ENCODE assay signal across 21 cellular contexts in the genomic region with DNA sequence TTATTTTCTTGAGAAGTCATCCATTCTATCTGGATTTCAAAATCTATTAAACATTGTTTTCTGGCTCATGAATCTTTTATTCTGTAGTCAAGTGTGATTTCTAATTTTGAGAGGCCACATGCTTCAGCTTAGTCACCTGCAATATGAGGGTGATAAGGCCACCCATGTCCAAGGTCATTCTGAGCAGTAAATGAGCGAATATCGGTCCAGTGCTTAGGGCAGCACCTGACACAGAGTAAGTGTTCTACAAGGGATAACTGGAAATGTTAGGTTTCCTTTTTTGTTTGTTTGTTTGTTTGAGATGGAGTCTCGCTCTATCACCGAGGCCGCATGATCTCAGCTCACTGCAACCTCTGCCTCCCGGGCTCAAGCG. TPM values are rescaled to one million over a fixed set of nuclear protein-coding genes. Genes with fewer than 3 reads are reported as not detected.
A peak's percentile ranks its signal among the peaks of the same experiment; 100 is the strongest.
DNase-seq lines count a peak whose midpoint lies in the region; ATAC-seq, FAIRE-seq and TF ChIP-seq lines count a peak whose summit lies in the region.
"Had no signal": no experiment of that assay in that cellular context is flagged by ENCODE, and none has a peak within 500 bp of the region (broad histone marks: within the 10 kb centered on the region; RNA-seq: fewer than 3 reads in every experiment).

No MANE protein-coding gene starts in this region.

- peaks cover 51% of the 10 kb centered on the region for H4K20me1 ChIP-seq in smooth muscle cell (ENCODE audit: low read depth)

- H3K4me3 ChIP-seq in SJCRH30 = no peak overlapping the region
- no peak overlapping the region for H3K4me3 ChIP-seq in smooth muscle cell

- no peaks in the 10 kb centered on the region for H3K27me3 ChIP-seq in SJCRH30
- H3K27me3 ChIP-seq in smooth muscle cell (ENCODE audit: low read depth) = no peaks in the 10 kb centered on the region

- H3K4me2 ChIP-seq in smooth muscle cell = no peak overlapping the region

- peak overlapping the region; percentile 22 for H3K4me3 Mint-ChIP-seq in activated naive CD8-positive, alpha-beta T cell treated with anti-CD3 and anti-CD28 coated beads, Interleukin-2, amount 10 ng/mL, durations not matched to agents 7 days and 5 days
- no peak overlapping the region for H3K4me3 Mint-ChIP-seq in activated naive CD8-positive, alpha-beta T cell treated with anti-CD3 and anti-CD28 coated beads, Interleukin-2, amount 50 U/mL, for 24 hours
- H3K4me3 Mint-ChIP-seq in type B pancreatic cell = no peak overlapping the region
- H3K4me3 Mint-ChIP-seq: HFFc6 had no signal

- peaks cover 23% of the 10 kb centered on the region for H3K4me1 Mint-ChIP-seq in activated naive CD8-positive, alpha-beta T cell treated with anti-CD3 and anti-CD28 coated beads, Interleukin-2, amount 10 ng/mL, durations not matched to agents 7 days and 5 days
- H3K4me1 Mint-ChIP-seq in activated naive CD8-positive, alpha-beta T cell treated with anti-CD3 and anti-CD28 coated beads, Interleukin-2, amount 50 U/mL, for 24 hours = peaks cover 7% of the 10 kb centered on the region
- H3K4me1 Mint-ChIP-seq in type B pancreatic cell (ENCODE audit: unreplicated experiment) = peaks cover 11% of the 10 kb centered on the region

- H3K36me3 ChIP-seq in SJCRH30 = peaks cover 16% of the 10 kb centered on the region
- no peaks in the 10 kb centered on the region for H3K36me3 ChIP-seq in smooth muscle cell (ENCODE audit: low read depth)

- 98% methylated on average over 7 of the region's 7 CpGs for WGBS in smooth muscle cell (ENCODE audit: low lambda C conversion rate)

- TF ChIP-seq CTCF in type B pancreatic cell (conservative IDR thresholded peaks at IDR 0.05) (no peak), smooth muscle cell (IDR thresholded peaks at IDR 0.05; ENCODE audit: borderline replicate concordance, insufficient read depth, poor library complexity, severe bottlenecking) (no peak)

- H3K9me3 ChIP-seq in SJCRH30 (replicated peaks) (no peaks in the 10 kb centered on the region), smooth muscle cell (replicated peaks; ENCODE audit: low read depth) (no peaks in the 10 kb centered on the region)

- no peaks in the 10 kb centered on the region for H3K79me2 ChIP-seq in smooth muscle cell (ENCODE audit: low read depth)

- no peaks in the 10 kb centered on the region for H3F3A ChIP-seq in smooth muscle cell (ENCODE audit: low read depth)

- H3K9ac ChIP-seq in smooth muscle cell (ENCODE audit: low read depth) = no peak overlapping the region

- ATAC-seq in activated naive CD8-positive, alpha-beta T cell treated with anti-CD3 and anti-CD28 coated beads, Interleukin-2, amount 10 ng/mL, durations not matched to agents 7 days and 5 days (ENCODE audit: low read depth) = no peak
- ATAC-seq in activated naive CD8-positive, alpha-beta T cell treated with anti-CD3 and anti-CD28 coated beads, Interleukin-2, amount 50 U/mL, for 24 hours = no peak
- ATAC-seq in HG02870 (IDR thresholded peaks at IDR 0.05; ENCODE audit: unreplicated experiment) = no peak
- no peak for ATAC-seq in HG03521 (IDR thresholded peaks at IDR 0.05; ENCODE audit: unreplicated experiment)
- ATAC-seq: HepG2 had no signal

- H3K27ac ChIP-seq in SJCRH30 (peak overlapping the region; percentile 99), smooth muscle cell (ENCODE audit: low read depth) (no peak overlapping the region)
- H3K27ac ChIP-seq: C4-2B had no signal

- no peaks in the 10 kb centered on the region for H3K9me3 Mint-ChIP-seq in activated naive CD8-positive, alpha-beta T cell treated with anti-CD3 and anti-CD28 coated beads, Interleukin-2, amount 10 ng/mL, durations not matched to agents 7 days and 5 days
- no peaks in the 10 kb centered on the region for H3K9me3 Mint-ChIP-seq in activated naive CD8-positive, alpha-beta T cell treated with anti-CD3 and anti-CD28 coated beads, Interleukin-2, amount 50 U/mL, for 24 hours
- H3K9me3 Mint-ChIP-seq in type B pancreatic cell = no peaks in the 10 kb centered on the region
- H3K9me3 Mint-ChIP-seq: CD4-positive, alpha-beta memory T cell; HFFc6 had no signal

- POLR2A ChIA-PET in activated naive CD8-positive, alpha-beta T cell treated with anti-CD3 and anti-CD28 coated beads, Interleukin-2, amount 10 ng/mL, durations not matched to agents 7 days and 5 days (lab: Charles Lee) = no interaction called here

- H2AFZ ChIP-seq in smooth muscle cell (ENCODE audit: low read depth) = no peak overlapping the region

- H3K36me3 Mint-ChIP-seq in activated naive CD8-positive, alpha-beta T cell treated with anti-CD3 and anti-CD28 coated beads, Interleukin-2, amount 10 ng/mL, durations not matched to agents 7 days and 5 days = peaks cover 4% of the 10 kb centered on the region
- H3K36me3 Mint-ChIP-seq in activated naive CD8-positive, alpha-beta T cell treated with anti-CD3 and anti-CD28 coated beads, Interleukin-2, amount 50 U/mL, for 24 hours (ENCODE audit: low read depth) = peaks cover 10% of the 10 kb centered on the region
- peaks cover 18% of the 10 kb centered on the region for H3K36me3 Mint-ChIP-seq in type B pancreatic cell

- H3K4me1 ChIP-seq in SJCRH30 (peaks cover 26% of the 10 kb centered on the region), smooth muscle cell (ENCODE audit: low read depth) (no peaks in the 10 kb centered on the region)

- peak; percentile 58 for FAIRE-seq in islet of Langerhans (lab: Jason Lieb, UNC)
- FAIRE-seq: D721Med, G401.6, GM12892, H1, HepG2 had no signal

- no peak overlapping the region for H3K27ac Mint-ChIP-seq in activated naive CD8-positive, alpha-beta T cell treated with anti-CD3 and anti-CD28 coated beads, Interleukin-2, amount 10 ng/mL, durations not matched to agents 7 days and 5 days
- no peak overlapping the region for H3K27ac Mint-ChIP-seq in activated naive CD8-positive, alpha-beta T cell treated with anti-CD3 and anti-CD28 coated beads, Interleukin-2, amount 50 U/mL, for 24 hours
- H3K27ac Mint-ChIP-seq in type B pancreatic cell = peak overlapping the region; percentile 49
- H3K27ac Mint-ChIP-seq: HFFc6 had no signal

- no peaks in the 10 kb centered on the region for H3K27me3 Mint-ChIP-seq in activated naive CD8-positive, alpha-beta T cell treated with anti-CD3 and anti-CD28 coated beads, Interleukin-2, amount 10 ng/mL, durations not matched to agents 7 days and 5 days
- H3K27me3 Mint-ChIP-seq in activated naive CD8-positive, alpha-beta T cell treated with anti-CD3 and anti-CD28 coated beads, Interleukin-2, amount 50 U/mL, for 24 hours = no peaks in the 10 kb centered on the region
- no peaks in the 10 kb centered on the region for H3K27me3 Mint-ChIP-seq in type B pancreatic cell
- H3K27me3 Mint-ChIP-seq: CD4-positive, alpha-beta memory T cell had no signal

- DNase-seq in activated naive CD8-positive, alpha-beta T cell treated with anti-CD3 and anti-CD28 coated beads, Interleukin-2, amount 10 ng/mL, durations not matched to agents 7 days and 5 days = no peak
- DNase-seq in activated naive CD8-positive, alpha-beta T cell treated with anti-CD3 and anti-CD28 coated beads, Interleukin-2, amount 50 U/mL, for 24 hours = no peak
- peak in 1 of 2 experiments; percentile 40 for DNase-seq in SJCRH30
- no peak for DNase-seq in type B pancreatic cell (ENCODE audit: extremely low spot score, unreplicated experiment)
- no peak for DNase-seq in smooth muscle cell (lab: John Stamatoyannopoulos, UW; ENCODE audit: unreplicated experiment)
- DNase-seq: ACHN; CD4-positive, alpha-beta memory T cell; DMS153; DMS79 treated with DMSO at 0.1 percent for 48 hours; EL; HCEC 1CT; HFFc6 had no signal

RNA-seq across cellular contexts. Expression of a gene that starts 34.2 kb away (rescaled TPM):
- total RNA-seq in activated naive CD8-positive, alpha-beta T cell treated with anti-CD3 and anti-CD28 coated beads, Interleukin-2, amount 10 ng/mL, durations not matched to agents 7 days and 5 days = 10 to 100 TPM; 25.4 to 25.5 TPM
- 29.2 and 31.9 TPM in 2 replicates for total RNA-seq in SJCRH30 (2014; rRNA removed; shearing (Covaris generic))
- total RNA-seq in type B pancreatic cell (ENCODE audit: low replicate concordance) (26.9 and 37.1 TPM in 2 replicates), smooth muscle cell (6.5 and 8.0 TPM in 2 replicates)
- polyA plus RNA-seq in smooth muscle cell = 15.6 and 20.0 TPM in 2 replicates
